Comparison of ENCODE assay signal across 1 cellular context in the genomic region with DNA sequence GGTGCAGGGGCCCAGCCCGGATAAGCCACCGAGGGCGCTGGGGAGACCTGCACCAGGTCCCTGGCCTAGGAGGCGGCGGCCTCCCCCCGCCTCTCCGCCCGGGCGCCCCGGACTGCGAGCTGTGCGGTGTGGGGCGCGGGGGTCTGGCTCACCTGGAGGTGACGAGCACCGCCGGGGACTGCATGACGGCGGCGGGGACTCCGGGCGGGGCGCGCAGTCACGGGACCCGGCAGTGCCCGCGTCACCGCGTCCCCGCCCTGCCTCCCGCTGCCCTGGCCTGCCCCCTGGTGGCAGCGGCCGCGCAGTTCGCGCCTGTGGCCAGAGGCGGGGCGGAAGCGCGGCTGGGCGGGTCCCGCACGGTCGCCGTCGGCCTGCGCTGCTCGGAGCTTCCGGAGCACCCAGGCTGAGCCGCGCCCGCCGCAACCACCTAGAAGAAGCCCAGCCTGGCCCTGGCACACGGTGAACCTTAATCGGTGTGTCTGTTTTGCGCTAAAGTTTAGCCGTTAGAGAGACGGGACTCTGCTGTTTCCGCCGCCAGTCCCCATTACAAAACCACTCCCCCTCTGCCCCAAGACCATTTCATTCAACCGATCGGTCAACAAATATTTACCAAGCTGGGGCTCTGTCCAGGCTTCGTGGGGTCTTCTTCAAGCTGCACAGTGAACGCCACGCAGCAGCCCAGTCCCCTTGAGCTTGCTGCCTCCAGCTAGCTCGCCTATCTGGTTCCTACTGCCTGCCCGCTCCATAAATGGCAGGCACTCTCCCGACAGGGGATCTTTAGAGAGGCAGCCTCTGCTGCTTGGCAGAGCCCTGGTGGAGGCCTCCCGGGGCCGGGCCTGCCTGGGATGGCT.
TF ChIP-seq lines count a peak whose summit lies in the region.

A gene with protein sequence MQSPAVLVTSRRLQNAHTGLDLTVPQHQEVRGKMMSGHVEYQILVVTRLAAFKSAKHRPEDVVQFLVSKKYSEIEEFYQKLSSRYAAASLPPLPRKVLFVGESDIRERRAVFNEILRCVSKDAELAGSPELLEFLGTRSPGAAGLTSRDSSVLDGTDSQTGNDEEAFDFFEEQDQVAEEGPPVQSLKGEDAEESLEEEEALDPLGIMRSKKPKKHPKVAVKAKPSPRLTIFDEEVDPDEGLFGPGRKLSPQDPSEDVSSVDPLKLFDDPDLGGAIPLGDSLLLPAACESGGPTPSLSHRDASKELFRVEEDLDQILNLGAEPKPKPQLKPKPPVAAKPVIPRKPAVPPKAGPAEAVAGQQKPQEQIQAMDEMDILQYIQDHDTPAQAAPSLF (minus strand): TSS at position 219 of the 851 bp plus-strand sequence. CDS start 35 bp downstream, at position 184.

TF ChIP-seq in HepG2, 621 proteins besides CTCF, POLR2A, EP300 and RAD21 (continued from another document and continues in another):
- TF ChIP-seq, protein P1, sequence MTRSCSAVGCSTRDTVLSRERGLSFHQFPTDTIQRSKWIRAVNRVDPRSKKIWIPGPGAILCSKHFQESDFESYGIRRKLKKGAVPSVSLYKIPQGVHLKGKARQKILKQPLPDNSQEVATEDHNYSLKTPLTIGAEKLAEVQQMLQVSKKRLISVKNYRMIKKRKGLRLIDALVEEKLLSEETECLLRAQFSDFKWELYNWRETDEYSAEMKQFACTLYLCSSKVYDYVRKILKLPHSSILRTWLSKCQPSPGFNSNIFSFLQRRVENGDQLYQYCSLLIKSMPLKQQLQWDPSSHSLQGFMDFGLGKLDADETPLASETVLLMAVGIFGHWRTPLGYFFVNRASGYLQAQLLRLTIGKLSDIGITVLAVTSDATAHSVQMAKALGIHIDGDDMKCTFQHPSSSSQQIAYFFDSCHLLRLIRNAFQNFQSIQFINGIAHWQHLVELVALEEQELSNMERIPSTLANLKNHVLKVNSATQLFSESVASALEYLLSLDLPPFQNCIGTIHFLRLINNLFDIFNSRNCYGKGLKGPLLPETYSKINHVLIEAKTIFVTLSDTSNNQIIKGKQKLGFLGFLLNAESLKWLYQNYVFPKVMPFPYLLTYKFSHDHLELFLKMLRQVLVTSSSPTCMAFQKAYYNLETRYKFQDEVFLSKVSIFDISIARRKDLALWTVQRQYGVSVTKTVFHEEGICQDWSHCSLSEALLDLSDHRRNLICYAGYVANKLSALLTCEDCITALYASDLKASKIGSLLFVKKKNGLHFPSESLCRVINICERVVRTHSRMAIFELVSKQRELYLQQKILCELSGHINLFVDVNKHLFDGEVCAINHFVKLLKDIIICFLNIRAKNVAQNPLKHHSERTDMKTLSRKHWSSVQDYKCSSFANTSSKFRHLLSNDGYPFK (CRISPR knock-in tag; IDR thresholded peaks at IDR 0.05; ENCODE audit: borderline replicate concordance) = peak; percentile 30; the same call in 1 of the 2 replicates
- no peak for TF ChIP-seq ZNF12 (CRISPR knock-in tag; IDR thresholded peaks at IDR 0.05)
- no peak for TF ChIP-seq ZNF678 (CRISPR knock-in tag; IDR thresholded peaks at IDR 0.05)
- TF ChIP-seq, protein P2, sequence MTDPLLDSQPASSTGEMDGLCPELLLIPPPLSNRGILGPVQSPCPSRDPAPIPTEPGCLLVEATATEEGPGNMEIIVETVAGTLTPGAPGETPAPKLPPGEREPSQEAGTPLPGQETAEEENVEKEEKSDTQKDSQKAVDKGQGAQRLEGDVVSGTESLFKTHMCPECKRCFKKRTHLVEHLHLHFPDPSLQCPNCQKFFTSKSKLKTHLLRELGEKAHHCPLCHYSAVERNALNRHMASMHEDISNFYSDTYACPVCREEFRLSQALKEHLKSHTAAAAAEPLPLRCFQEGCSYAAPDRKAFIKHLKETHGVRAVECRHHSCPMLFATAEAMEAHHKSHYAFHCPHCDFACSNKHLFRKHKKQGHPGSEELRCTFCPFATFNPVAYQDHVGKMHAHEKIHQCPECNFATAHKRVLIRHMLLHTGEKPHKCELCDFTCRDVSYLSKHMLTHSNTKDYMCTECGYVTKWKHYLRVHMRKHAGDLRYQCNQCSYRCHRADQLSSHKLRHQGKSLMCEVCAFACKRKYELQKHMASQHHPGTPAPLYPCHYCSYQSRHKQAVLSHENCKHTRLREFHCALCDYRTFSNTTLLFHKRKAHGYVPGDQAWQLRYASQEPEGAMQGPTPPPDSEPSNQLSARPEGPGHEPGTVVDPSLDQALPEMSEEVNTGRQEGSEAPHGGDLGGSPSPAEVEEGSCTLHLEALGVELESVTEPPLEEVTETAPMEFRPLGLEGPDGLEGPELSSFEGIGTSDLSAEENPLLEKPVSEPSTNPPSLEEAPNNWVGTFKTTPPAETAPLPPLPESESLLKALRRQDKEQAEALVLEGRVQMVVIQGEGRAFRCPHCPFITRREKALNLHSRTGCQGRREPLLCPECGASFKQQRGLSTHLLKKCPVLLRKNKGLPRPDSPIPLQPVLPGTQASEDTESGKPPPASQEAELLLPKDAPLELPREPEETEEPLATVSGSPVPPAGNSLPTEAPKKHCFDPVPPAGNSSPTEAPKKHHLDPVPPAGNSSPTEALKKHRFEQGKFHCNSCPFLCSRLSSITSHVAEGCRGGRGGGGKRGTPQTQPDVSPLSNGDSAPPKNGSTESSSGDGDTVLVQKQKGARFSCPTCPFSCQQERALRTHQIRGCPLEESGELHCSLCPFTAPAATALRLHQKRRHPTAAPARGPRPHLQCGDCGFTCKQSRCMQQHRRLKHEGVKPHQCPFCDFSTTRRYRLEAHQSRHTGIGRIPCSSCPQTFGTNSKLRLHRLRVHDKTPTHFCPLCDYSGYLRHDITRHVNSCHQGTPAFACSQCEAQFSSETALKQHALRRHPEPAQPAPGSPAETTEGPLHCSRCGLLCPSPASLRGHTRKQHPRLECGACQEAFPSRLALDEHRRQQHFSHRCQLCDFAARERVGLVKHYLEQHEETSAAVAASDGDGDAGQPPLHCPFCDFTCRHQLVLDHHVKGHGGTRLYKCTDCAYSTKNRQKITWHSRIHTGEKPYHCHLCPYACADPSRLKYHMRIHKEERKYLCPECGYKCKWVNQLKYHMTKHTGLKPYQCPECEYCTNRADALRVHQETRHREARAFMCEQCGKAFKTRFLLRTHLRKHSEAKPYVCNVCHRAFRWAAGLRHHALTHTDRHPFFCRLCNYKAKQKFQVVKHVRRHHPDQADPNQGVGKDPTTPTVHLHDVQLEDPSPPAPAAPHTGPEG (CRISPR knock-in tag; IDR thresholded peaks at IDR 0.05) = peak; percentile 81
- TF ChIP-seq ZNF629 (CRISPR knock-in tag; conservative IDR thresholded peaks at IDR 0.05) = no peak
- TF ChIP-seq, protein P3, sequence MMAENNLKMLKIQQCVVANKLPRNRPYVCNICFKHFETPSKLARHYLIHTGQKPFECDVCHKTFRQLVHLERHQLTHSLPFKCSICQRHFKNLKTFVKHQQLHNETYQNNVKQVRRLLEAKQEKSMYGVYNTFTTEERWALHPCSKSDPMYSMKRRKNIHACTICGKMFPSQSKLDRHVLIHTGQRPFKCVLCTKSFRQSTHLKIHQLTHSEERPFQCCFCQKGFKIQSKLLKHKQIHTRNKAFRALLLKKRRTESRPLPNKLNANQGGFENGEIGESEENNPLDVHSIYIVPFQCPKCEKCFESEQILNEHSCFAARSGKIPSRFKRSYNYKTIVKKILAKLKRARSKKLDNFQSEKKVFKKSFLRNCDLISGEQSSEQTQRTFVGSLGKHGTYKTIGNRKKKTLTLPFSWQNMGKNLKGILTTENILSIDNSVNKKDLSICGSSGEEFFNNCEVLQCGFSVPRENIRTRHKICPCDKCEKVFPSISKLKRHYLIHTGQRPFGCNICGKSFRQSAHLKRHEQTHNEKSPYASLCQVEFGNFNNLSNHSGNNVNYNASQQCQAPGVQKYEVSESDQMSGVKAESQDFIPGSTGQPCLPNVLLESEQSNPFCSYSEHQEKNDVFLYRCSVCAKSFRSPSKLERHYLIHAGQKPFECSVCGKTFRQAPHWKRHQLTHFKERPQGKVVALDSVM (CRISPR knock-in tag; IDR thresholded peaks at IDR 0.05) = peak; percentile 65; the same call in 1 of the 2 replicates
- TF ChIP-seq, protein P4, sequence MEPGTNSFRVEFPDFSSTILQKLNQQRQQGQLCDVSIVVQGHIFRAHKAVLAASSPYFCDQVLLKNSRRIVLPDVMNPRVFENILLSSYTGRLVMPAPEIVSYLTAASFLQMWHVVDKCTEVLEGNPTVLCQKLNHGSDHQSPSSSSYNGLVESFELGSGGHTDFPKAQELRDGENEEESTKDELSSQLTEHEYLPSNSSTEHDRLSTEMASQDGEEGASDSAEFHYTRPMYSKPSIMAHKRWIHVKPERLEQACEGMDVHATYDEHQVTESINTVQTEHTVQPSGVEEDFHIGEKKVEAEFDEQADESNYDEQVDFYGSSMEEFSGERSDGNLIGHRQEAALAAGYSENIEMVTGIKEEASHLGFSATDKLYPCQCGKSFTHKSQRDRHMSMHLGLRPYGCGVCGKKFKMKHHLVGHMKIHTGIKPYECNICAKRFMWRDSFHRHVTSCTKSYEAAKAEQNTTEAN (CRISPR knock-in tag; conservative IDR thresholded peaks at IDR 0.05) = peak; percentile 84
- TF ChIP-seq HOXA5 (CRISPR knock-in tag; IDR thresholded peaks at IDR 0.05) = peak; percentile 51; the same call in 1 of the 2 replicates
- TF ChIP-seq, protein P5, sequence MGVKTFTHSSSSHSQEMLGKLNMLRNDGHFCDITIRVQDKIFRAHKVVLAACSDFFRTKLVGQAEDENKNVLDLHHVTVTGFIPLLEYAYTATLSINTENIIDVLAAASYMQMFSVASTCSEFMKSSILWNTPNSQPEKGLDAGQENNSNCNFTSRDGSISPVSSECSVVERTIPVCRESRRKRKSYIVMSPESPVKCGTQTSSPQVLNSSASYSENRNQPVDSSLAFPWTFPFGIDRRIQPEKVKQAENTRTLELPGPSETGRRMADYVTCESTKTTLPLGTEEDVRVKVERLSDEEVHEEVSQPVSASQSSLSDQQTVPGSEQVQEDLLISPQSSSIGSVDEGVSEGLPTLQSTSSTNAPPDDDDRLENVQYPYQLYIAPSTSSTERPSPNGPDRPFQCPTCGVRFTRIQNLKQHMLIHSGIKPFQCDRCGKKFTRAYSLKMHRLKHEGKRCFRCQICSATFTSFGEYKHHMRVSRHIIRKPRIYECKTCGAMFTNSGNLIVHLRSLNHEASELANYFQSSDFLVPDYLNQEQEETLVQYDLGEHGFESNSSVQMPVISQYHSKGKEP (CRISPR knock-in tag; IDR thresholded peaks at IDR 0.05) = no peak
- TF ChIP-seq, protein P6, sequence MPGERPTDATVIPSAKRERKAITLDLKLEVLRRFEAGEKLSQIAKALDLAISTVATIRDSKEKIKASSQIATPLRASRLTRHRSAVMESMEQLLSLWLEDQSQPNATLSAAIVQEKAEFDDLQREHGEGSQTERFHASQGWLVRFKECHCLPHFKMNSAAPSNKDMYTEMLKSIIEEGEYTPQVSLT (CRISPR knock-in tag; IDR thresholded peaks at IDR 0.05; ENCODE audit: borderline replicate concordance, low read depth) = no peak; the same call in 1 of the 2 replicates
- 0 out of 2 replicates have a peak, but pooled peaks have one; percentile 61 for TF ChIP-seq ZNF619 (CRISPR knock-in tag; IDR thresholded peaks at IDR 0.05)
- TF ChIP-seq ZNF549 (CRISPR knock-in tag; IDR thresholded peaks at IDR 0.05) = peak; percentile 84
- no peak for TF ChIP-seq CENPX (CRISPR knock-in tag; IDR thresholded peaks at IDR 0.05)
- TF ChIP-seq, protein P7, sequence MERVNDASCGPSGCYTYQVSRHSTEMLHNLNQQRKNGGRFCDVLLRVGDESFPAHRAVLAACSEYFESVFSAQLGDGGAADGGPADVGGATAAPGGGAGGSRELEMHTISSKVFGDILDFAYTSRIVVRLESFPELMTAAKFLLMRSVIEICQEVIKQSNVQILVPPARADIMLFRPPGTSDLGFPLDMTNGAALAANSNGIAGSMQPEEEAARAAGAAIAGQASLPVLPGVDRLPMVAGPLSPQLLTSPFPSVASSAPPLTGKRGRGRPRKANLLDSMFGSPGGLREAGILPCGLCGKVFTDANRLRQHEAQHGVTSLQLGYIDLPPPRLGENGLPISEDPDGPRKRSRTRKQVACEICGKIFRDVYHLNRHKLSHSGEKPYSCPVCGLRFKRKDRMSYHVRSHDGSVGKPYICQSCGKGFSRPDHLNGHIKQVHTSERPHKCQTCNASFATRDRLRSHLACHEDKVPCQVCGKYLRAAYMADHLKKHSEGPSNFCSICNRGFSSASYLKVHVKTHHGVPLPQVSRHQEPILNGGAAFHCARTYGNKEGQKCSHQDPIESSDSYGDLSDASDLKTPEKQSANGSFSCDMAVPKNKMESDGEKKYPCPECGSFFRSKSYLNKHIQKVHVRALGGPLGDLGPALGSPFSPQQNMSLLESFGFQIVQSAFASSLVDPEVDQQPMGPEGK (CRISPR knock-in tag; IDR thresholded peaks at IDR 0.05) = peak; percentile 86
- TF ChIP-seq, protein P8, sequence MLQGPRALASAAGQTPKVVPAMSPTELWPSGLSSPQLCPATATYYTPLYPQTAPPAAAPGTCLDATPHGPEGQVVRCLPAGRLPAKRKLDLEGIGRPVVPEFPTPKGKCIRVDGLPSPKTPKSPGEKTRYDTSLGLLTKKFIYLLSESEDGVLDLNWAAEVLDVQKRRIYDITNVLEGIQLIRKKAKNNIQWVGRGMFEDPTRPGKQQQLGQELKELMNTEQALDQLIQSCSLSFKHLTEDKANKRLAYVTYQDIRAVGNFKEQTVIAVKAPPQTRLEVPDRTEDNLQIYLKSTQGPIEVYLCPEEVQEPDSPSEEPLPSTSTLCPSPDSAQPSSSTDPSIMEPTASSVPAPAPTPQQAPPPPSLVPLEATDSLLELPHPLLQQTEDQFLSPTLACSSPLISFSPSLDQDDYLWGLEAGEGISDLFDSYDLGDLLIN (CRISPR knock-in tag; IDR thresholded peaks at IDR 0.05; ENCODE audit: borderline replicate concordance) = 0 out of 2 replicates have a peak, but pooled peaks have one; percentile 88
- TF ChIP-seq SMAD3 (CRISPR knock-in tag; IDR thresholded peaks at IDR 0.05) = no peak
- no peak for TF ChIP-seq SMYD3 (CRISPR knock-in tag; IDR thresholded peaks at IDR 0.05)
- TF ChIP-seq GTF2F1 (IDR thresholded peaks at IDR 0.05; ENCODE audit: low read length) = no peak
- peak; percentile 74 for TF ChIP-seq ASH2L (IDR thresholded peaks at IDR 0.05; ENCODE audit: insufficient read length, low read depth, low read length)
- no peak for TF ChIP-seq PTBP1 (IDR thresholded peaks at IDR 0.05; ENCODE audit: low read depth, low read length, poor library complexity, severe bottlenecking)
- no peak for TF ChIP-seq ZNF841 (CRISPR knock-in tag; IDR thresholded peaks at IDR 0.05; ENCODE audit: borderline replicate concordance)
- peak; percentile 87; the same call in 1 of the 2 replicates for TF ChIP-seq HOXD1 (CRISPR knock-in tag; IDR thresholded peaks at IDR 0.05)
- no peak for TF ChIP-seq TCF7L2 (IDR thresholded peaks at IDR 0.05; ENCODE audit: low read depth, low read length)
- no peak for TF ChIP-seq ZNF282 (IDR thresholded peaks at IDR 0.05; ENCODE audit: partially characterized antibody)
- TF ChIP-seq, protein P9, sequence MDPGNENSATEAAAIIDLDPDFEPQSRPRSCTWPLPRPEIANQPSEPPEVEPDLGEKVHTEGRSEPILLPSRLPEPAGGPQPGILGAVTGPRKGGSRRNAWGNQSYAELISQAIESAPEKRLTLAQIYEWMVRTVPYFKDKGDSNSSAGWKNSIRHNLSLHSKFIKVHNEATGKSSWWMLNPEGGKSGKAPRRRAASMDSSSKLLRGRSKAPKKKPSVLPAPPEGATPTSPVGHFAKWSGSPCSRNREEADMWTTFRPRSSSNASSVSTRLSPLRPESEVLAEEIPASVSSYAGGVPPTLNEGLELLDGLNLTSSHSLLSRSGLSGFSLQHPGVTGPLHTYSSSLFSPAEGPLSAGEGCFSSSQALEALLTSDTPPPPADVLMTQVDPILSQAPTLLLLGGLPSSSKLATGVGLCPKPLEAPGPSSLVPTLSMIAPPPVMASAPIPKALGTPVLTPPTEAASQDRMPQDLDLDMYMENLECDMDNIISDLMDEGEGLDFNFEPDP (CRISPR knock-in tag; conservative IDR thresholded peaks at IDR 0.05) = no peak; the same call in 1 of the 2 replicates
